ENCODE assay signal across 15 cellular contexts in the genomic region with DNA sequence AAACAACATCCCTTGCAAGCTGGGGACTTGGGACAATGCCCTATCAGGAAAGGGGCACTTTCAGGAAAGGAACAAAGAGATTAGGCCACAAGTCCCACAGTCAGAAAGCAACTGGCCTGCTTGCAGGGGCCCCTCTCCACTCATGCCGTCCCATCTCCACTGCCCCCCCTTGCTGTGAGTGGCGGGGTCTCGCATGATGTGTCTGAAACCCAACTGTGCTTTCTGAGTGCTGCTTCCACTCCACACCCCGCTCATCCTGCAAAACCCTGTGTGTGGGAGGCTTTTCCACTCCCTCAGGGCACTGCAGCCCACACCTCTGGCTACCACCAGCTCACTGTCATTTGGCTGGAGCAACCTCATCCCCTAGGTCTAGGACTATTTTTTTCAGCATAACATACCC. TPM values are rescaled to one million over a fixed set of nuclear protein-coding genes. Genes with fewer than 3 reads are reported as not detected.
DNase-seq lines count a peak whose midpoint lies in the region; ATAC-seq, FAIRE-seq and TF ChIP-seq lines count a peak whose summit lies in the region.
"Had no signal": no experiment of that assay in that cellular context is flagged by ENCODE, and none has a peak within 500 bp of the region (broad histone marks: within the 10 kb centered on the region; RNA-seq: fewer than 3 reads in every experiment).

No MANE protein-coding gene starts in this region.

- ATAC-seq in pancreas: no peak

- no peaks in the 10 kb centered on the region for H3K9me3 ChIP-seq in pancreas
- H3K9me3 ChIP-seq: HAP-1 had no signal

- TF ChIP-seq CTCF in endothelial cell (IDR thresholded peaks at IDR 0.05; ENCODE audit: unreplicated experiment) (no peak), pancreas (IDR thresholded peaks at IDR 0.05) (no peak)

- WGBS in pancreas, 2 donors: 76% methylated on average over 4 of the region's 4 CpGs

- H3K27me3 Mint-ChIP-seq in endothelial cell (ENCODE audit: unreplicated experiment): peaks cover 10% of the 10 kb centered on the region

- peak overlapping the region; percentile 20 for H3K27ac Mint-ChIP-seq in endothelial cell (ENCODE audit: unreplicated experiment)

- H3K27ac ChIP-seq in pancreas: no peak overlapping the region
- H3K27ac ChIP-seq: hepatocyte had no signal

- H3K36me3 ChIP-seq in H7 (replicated peaks; ENCODE audit: control insufficient read depth, insufficient read depth, low read length) (peaks cover 2% of the 10 kb centered on the region), pancreas (no peaks in the 10 kb centered on the region)

- intact Hi-C loops in pancreas (cut with DNase I): no loop called here

- no peak overlapping the region for H3K4me3 ChIP-seq in H7 (ENCODE audit: insufficient read depth, low read depth, low read length)
- no peak overlapping the region for H3K4me3 ChIP-seq in pancreas
- H3K4me3 ChIP-seq: HAP-1, hepatocyte had no signal

- FAIRE-seq in pancreas (lab: Jason Lieb, UNC): no peak
- FAIRE-seq: GM19239, keratinocyte had no signal

- H3K27me3 ChIP-seq in H7 (ENCODE audit: control insufficient read depth, insufficient read depth, low read length) (no peaks in the 10 kb centered on the region), pancreas (no peaks in the 10 kb centered on the region)
- H3K27me3 ChIP-seq: hepatocyte had no signal

- peak overlapping the region; percentile 56 for H3K4me3 Mint-ChIP-seq in endothelial cell (ENCODE audit: unreplicated experiment)

- peaks cover 18% of the 10 kb centered on the region for H3K4me1 Mint-ChIP-seq in endothelial cell (ENCODE audit: unreplicated experiment)

- H3K9me3 Mint-ChIP-seq in endothelial cell (ENCODE audit: unreplicated experiment): no peaks in the 10 kb centered on the region

- DNase-seq in D341Med (ENCODE audit: low spot score): peak; percentile 4
- peak; percentile 39 for DNase-seq in H7
- DNase-seq in endothelial cell (ENCODE audit: low spot score): no peak
- peak in 5 of 6 donors; percentile 2 to 37 (median 10) for DNase-seq in pancreas
- no peak for DNase-seq in RKO (ENCODE audit: low spot score)
- no peak for DNase-seq in hepatic stellate cell (ENCODE audit: low spot score)
- no peak for DNase-seq in NCI-H1694 treated with DMSO at 0.1 percent for 48 hours (lab: John Stamatoyannopoulos, UW)
- DNase-seq: KG1, mesendoderm, NCI-H1092 treated with DMSO at 0.1 percent for 48 hours, SIG-M5 had no signal

- H3K4me1 ChIP-seq in pancreas: peaks cover 19 to 53% (median 28%) of the 10 kb centered on the region in 3 donors

- peaks cover 15% of the 10 kb centered on the region for H3K36me3 Mint-ChIP-seq in endothelial cell (ENCODE audit: low read depth, unreplicated experiment)

RNA-seq across cellular contexts. Expression of a gene that starts 7.9 kb away (rescaled TPM):
- total RNA-seq in H7 (2014; rRNA removed; shearing (Covaris generic)): 76.3 and 102 TPM in 2 replicates
- total RNA-seq in endothelial cell (ENCODE audit: unreplicated experiment) (23.3 TPM), pancreas (10 to 100 TPM; 20.7 to 47.8 (median 25.3) TPM)
- polyA plus RNA-seq in pancreas: 10 to 100 TPM; 24.5 to 28.4 TPM

Comparison
In these comparisons a context has a peak if more than half of its experiments do, and no peak if none do; other contexts are left out.
1. DNase-seq: peak in D341Med (single experiment), H7 (single experiment) and pancreas (5 of 6); none in endothelial cell (single experiment), RKO (single experiment), hepatic stellate cell (single experiment) and NCI-H1694 treated with DMSO at 0.1 percent for 48 hours (single experiment).